In the genomic region with DNA sequence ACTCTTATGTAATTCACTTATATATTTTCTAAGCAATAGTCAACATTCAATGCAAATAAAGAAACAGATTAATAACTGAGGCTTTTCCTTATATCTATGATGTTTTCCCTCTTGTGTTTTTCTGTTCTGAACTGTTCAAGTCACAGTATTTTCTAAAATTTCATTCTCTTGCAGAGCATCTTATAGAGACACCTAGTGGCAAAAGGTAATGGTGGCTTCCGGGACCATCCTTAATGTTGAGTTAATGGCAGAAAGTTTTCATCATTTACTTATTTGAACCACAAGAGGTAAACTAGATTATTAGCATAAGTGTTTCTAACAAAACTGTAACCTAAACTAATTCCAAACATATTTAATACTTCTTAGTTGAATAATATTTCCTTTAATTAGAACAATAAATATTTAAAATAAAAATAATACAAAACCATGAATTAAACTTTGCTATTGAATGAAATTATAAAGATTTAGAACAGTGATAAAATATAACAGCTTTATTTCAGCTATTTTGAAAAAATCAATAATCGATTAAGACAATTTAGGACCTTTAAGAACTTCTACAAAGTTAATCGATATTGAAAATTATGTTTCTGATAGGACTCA, we compare ENCODE assay signal across 8 cellular contexts. TPM values are rescaled to one million over a fixed set of nuclear protein-coding genes. Genes with fewer than 3 reads are reported as not detected.
DNase-seq lines count a peak whose midpoint lies in the region; ATAC-seq and TF ChIP-seq lines count a peak whose summit lies in the region.

No MANE protein-coding gene starts in this region.

- DNase-seq in MCF 10A (ENCODE audit: unreplicated experiment) (peak; percentile 63), breast epithelium (ENCODE audit: low spot score in 2 of 2) (no peak), HT-29 (ENCODE audit: low spot score) (peak; percentile 63), RKO (ENCODE audit: low spot score) (peak; percentile 75), foreskin fibroblast (no peak)
- no peak for DNase-seq in activated CD8-positive, alpha-beta memory T cell treated with anti-CD3 and anti-CD28 coated beads, Interleukin-2, amount 50 U/mL, for 48 hours

- no peaks in the 10 kb centered on the region for H3K36me3 ChIP-seq in breast epithelium

- H3K27me3 ChIP-seq in breast epithelium: peaks cover 0 to 31% of the 10 kb centered on the region in 2 donors

- H3K9me3 Mint-ChIP-seq in MCF 10A (ENCODE audit: unreplicated experiment): no peaks in the 10 kb centered on the region

- no peak overlapping the region for H3K4me3 ChIP-seq in breast epithelium
- H3K4me3 ChIP-seq in foreskin fibroblast (ENCODE audit: low read depth in 1 of 2, low read length in 2 of 2): no peak overlapping the region

- no peak overlapping the region for H3K27ac Mint-ChIP-seq in MCF 10A (ENCODE audit: low read depth, unreplicated experiment)

- H3K4me3 Mint-ChIP-seq in MCF 10A (ENCODE audit: unreplicated experiment): no peak overlapping the region

- no peaks in the 10 kb centered on the region for H3K9me3 ChIP-seq in breast epithelium

- intact Hi-C loops in MCF 10A (cut with micrococcal nuclease): loop anchor here (1.0 to 10.0 kb wide), 3 partner anchors 389 to 1695 kb away; no protein-coding TSS in a partner anchor
- intact Hi-C loops in breast epithelium (cut with DNase I; ENCODE audit: low total_unique reads): loop anchor here (10.0 kb wide), 1 partner anchor 2005 kb away; no protein-coding TSS in a partner anchor

- H3K27ac ChIP-seq in breast epithelium: no peak overlapping the region

- TF ChIP-seq POLR2A in breast epithelium (IDR thresholded peaks at IDR 0.05): no peak

- no peaks in the 10 kb centered on the region for H3K4me1 Mint-ChIP-seq in MCF 10A (ENCODE audit: insufficient read depth, unreplicated experiment)

- peaks cover 6% of the 10 kb centered on the region for H3K36me3 Mint-ChIP-seq in MCF 10A (ENCODE audit: insufficient read depth, unreplicated experiment)

- CTCF ChIA-PET in MCF 10A (lab: Yijun Ruan, JAX): interaction anchor here (0.7 to 0.8 kb wide), 4 partner anchors 8 to 1387 kb away, joined by 3 to 4 read pairs (median 4); no protein-coding TSS in a partner anchor

- BruUV-seq in MCF 10A (replicated peaks; lab: Mats Ljungman, UMichigan): no TSS peak

- ATAC-seq in GM18517 (IDR thresholded peaks at IDR 0.05; ENCODE audit: unreplicated experiment): no peak
- ATAC-seq in HG02588 (IDR thresholded peaks at IDR 0.05; ENCODE audit: unreplicated experiment): no peak

- H3K27me3 Mint-ChIP-seq in MCF 10A (ENCODE audit: insufficient read depth, unreplicated experiment): no peaks in the 10 kb centered on the region

- POLR2A ChIA-PET in MCF 10A (lab: Yijun Ruan, JAX): no interaction called here

- no peaks in the 10 kb centered on the region for H3K4me1 ChIP-seq in breast epithelium

- TF ChIP-seq CTCF in MCF 10A (IDR thresholded peaks at IDR 0.05; ENCODE audit: unreplicated experiment) (peak; percentile 55), breast epithelium (IDR thresholded peaks at IDR 0.05) (peak in 1 of 3 donors; percentile 23), foreskin fibroblast (IDR thresholded peaks at IDR 0.05; ENCODE audit: low read depth, low read length) (peak; percentile 50)

RNA-seq across cellular contexts. Expression of a gene that starts 1.7 kb away (rescaled TPM):
- total RNA-seq in MCF 10A (2022) (0.16 and 0.25 TPM in 2 replicates), breast epithelium (under 1 TPM; under 0.01 to 0.73 (median 0.66) TPM)
- not detected in 2 replicates for total RNA-seq in HT-29 (2014; rRNA removed; shearing (Covaris generic))

Comparison
In these comparisons a context has a peak if more than half of its experiments do, and no peak if none do; other contexts are left out.
1. DNase-seq: peak in MCF 10A (single experiment), HT-29 (single experiment) and RKO (single experiment); none in breast epithelium (0 of 2), foreskin fibroblast (0 of 2) and activated CD8-positive, alpha-beta memory T cell treated with anti-CD3 and anti-CD28 coated beads, Interleukin-2, amount 50 U/mL, for 48 hours (single experiment).